Comparison of ENCODE assay signal across 10 cellular contexts in the genomic region with DNA sequence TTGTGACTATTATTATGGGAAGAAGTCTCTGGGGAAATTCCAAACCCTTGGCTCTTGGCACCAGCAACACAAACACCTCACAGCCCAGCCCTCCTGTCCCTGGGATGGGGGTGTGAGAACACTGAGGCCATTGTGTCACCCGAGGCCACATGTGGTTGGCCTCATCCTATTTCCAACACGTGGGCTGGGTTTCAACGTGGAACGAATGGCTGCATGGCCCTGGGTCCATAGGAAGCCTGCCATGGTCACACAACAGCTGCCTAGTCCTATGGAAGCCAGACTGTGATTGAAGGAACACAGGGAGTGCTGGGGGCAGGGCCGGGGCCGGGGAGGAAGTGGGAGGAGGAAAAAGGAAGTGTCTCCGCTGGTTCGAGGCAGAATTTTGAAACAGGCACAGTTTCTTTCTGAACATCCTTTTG. TPM values are rescaled to one million over a fixed set of nuclear protein-coding genes. Genes with fewer than 3 reads are reported as not detected.
DNase-seq lines count a peak whose midpoint lies in the region; ATAC-seq and TF ChIP-seq lines count a peak whose summit lies in the region.
"Had no signal": no experiment of that assay in that cellular context is flagged by ENCODE, and none has a peak within 500 bp of the region (broad histone marks: within the 10 kb centered on the region; RNA-seq: fewer than 3 reads in every experiment).

No MANE protein-coding gene starts in this region.

- intact Hi-C loops in Calu3 (cut with micrococcal nuclease; ENCODE audit: unreplicated experiment), result no loop called here
- intact Hi-C loops in activated T-helper 2 cell treated with anti-CD3 and anti-CD28 coated beads, Interferon-gamma antibody, Interleukin-2, Interleukin-4, amounts not matched to agents 10 μg/mL and 5 μg/mL and 100 μg/mL, durations not matched to agents 14 hours and 24 hours and 36 hours (cut with micrococcal nuclease), result no loop called here

- peak; percentile 50 for DNase-seq in Calu3
- DNase-seq in activated T-helper 2 cell treated with anti-CD3 and anti-CD28 coated beads, Interferon-gamma antibody, Interleukin-2, Interleukin-4, amounts not matched to agents 10 μg/mL and 5 μg/mL and 100 μg/mL, durations not matched to agents 14 hours and 24 hours and 36 hours (ENCODE audit: low spot score), result peak; percentile 10
- DNase-seq in midbrain (lab: John Stamatoyannopoulos, UW), result peak; percentile 28
- no peak for DNase-seq in activated T-cell treated with anti-CD3 and anti-CD28 coated beads, Interleukin-2, amount 50 U/mL, for 72 hours
- DNase-seq: NK-92 treated with Interleukin-12 subunit alpha and Interleukin-12 subunit beta, amount 100 ng/mL, for 24 hours had no signal

- ATAC-seq in HG03565 (IDR thresholded peaks at IDR 0.05; ENCODE audit: unreplicated experiment), result peak; percentile 31
- ATAC-seq in GM21526 (IDR thresholded peaks at IDR 0.05; ENCODE audit: low FRiP score, unreplicated experiment), result no peak
- ATAC-seq in HG02840 (IDR thresholded peaks at IDR 0.05; ENCODE audit: low FRiP score, unreplicated experiment), result no peak
- no peak for ATAC-seq in activated T-cell treated with anti-CD3 and anti-CD28 coated beads, Interleukin-2, amount 50 U/mL, for 72 hours (replicated peaks in 1 of 2)
- no peak for ATAC-seq in HG03045 (IDR thresholded peaks at IDR 0.05; ENCODE audit: unreplicated experiment)

- no peaks in the 10 kb centered on the region for H3K27me3 Mint-ChIP-seq in Calu3 (ENCODE audit: unreplicated experiment)
- peaks cover 5% of the 10 kb centered on the region for H3K27me3 Mint-ChIP-seq in activated T-helper 2 cell treated with anti-CD3 and anti-CD28 coated beads, Interferon-gamma antibody, Interleukin-2, Interleukin-4, amounts not matched to agents 10 μg/mL and 5 μg/mL and 100 μg/mL, durations not matched to agents 14 hours and 24 hours and 36 hours (ENCODE audit: low read depth)
- peaks cover 22% of the 10 kb centered on the region for H3K27me3 Mint-ChIP-seq in activated T-cell treated with anti-CD3 and anti-CD28 coated beads, Interleukin-2, amount 50 U/mL, for 72 hours (ENCODE audit: low read depth)

- BruUV-seq in Calu3 (replicated peaks; lab: Mats Ljungman, UMichigan), result no TSS peak

- no peaks in the 10 kb centered on the region for H3K36me3 Mint-ChIP-seq in Calu3 (ENCODE audit: insufficient read depth, unreplicated experiment)
- H3K36me3 Mint-ChIP-seq in activated T-helper 2 cell treated with anti-CD3 and anti-CD28 coated beads, Interferon-gamma antibody, Interleukin-2, Interleukin-4, amounts not matched to agents 10 μg/mL and 5 μg/mL and 100 μg/mL, durations not matched to agents 14 hours and 24 hours and 36 hours (ENCODE audit: low read depth), result no peaks in the 10 kb centered on the region
- no peaks in the 10 kb centered on the region for H3K36me3 Mint-ChIP-seq in activated T-cell treated with anti-CD3 and anti-CD28 coated beads, Interleukin-2, amount 50 U/mL, for 72 hours (ENCODE audit: insufficient read depth in 2 of 2)

- H3K4me3 Mint-ChIP-seq in Calu3 (ENCODE audit: low read depth, unreplicated experiment), result no peak overlapping the region
- no peak overlapping the region for H3K4me3 Mint-ChIP-seq in activated T-helper 2 cell treated with anti-CD3 and anti-CD28 coated beads, Interferon-gamma antibody, Interleukin-2, Interleukin-4, amounts not matched to agents 10 μg/mL and 5 μg/mL and 100 μg/mL, durations not matched to agents 14 hours and 24 hours and 36 hours (ENCODE audit: low read depth)
- no peak overlapping the region for H3K4me3 Mint-ChIP-seq in activated T-cell treated with anti-CD3 and anti-CD28 coated beads, Interleukin-2, amount 50 U/mL, for 72 hours
- H3K4me3 Mint-ChIP-seq: neural crest cell had no signal

- no peak overlapping the region for H3K27ac Mint-ChIP-seq in Calu3 (ENCODE audit: unreplicated experiment)
- H3K27ac Mint-ChIP-seq in activated T-helper 2 cell treated with anti-CD3 and anti-CD28 coated beads, Interferon-gamma antibody, Interleukin-2, Interleukin-4, amounts not matched to agents 10 μg/mL and 5 μg/mL and 100 μg/mL, durations not matched to agents 14 hours and 24 hours and 36 hours, result peak overlapping the region; percentile 7
- no peak overlapping the region for H3K27ac Mint-ChIP-seq in activated T-cell treated with anti-CD3 and anti-CD28 coated beads, Interleukin-2, amount 50 U/mL, for 72 hours

- H3K9me3 Mint-ChIP-seq in Calu3 (ENCODE audit: low read depth, unreplicated experiment), result no peaks in the 10 kb centered on the region
- no peaks in the 10 kb centered on the region for H3K9me3 Mint-ChIP-seq in activated T-helper 2 cell treated with anti-CD3 and anti-CD28 coated beads, Interferon-gamma antibody, Interleukin-2, Interleukin-4, amounts not matched to agents 10 μg/mL and 5 μg/mL and 100 μg/mL, durations not matched to agents 14 hours and 24 hours and 36 hours
- H3K9me3 Mint-ChIP-seq in activated T-cell treated with anti-CD3 and anti-CD28 coated beads, Interleukin-2, amount 50 U/mL, for 72 hours, result no peaks in the 10 kb centered on the region

- CTCF ChIA-PET in Calu3 (lab: Charles Lee), result no interaction called here

- TF ChIP-seq CTCF in Calu3 (IDR thresholded peaks at IDR 0.05; ENCODE audit: unreplicated experiment), result no peak

- H3K4me1 Mint-ChIP-seq in Calu3 (ENCODE audit: low read depth, unreplicated experiment), result peaks cover 15% of the 10 kb centered on the region
- H3K4me1 Mint-ChIP-seq in activated T-helper 2 cell treated with anti-CD3 and anti-CD28 coated beads, Interferon-gamma antibody, Interleukin-2, Interleukin-4, amounts not matched to agents 10 μg/mL and 5 μg/mL and 100 μg/mL, durations not matched to agents 14 hours and 24 hours and 36 hours (ENCODE audit: low read depth), result peaks cover 13% of the 10 kb centered on the region
- H3K4me1 Mint-ChIP-seq in activated T-cell treated with anti-CD3 and anti-CD28 coated beads, Interleukin-2, amount 50 U/mL, for 72 hours (ENCODE audit: low read depth), result peaks cover 19% of the 10 kb centered on the region

RNA-seq across cellular contexts. Expression of gene CLCN4, which starts 10.0 kb away (rescaled TPM):
- 9.9 and 13.3 TPM in 2 replicates for total RNA-seq in Calu3 (2022)
- 0.14 and 0.16 TPM in 2 replicates for total RNA-seq in activated T-helper 2 cell treated with anti-CD3 and anti-CD28 coated beads, Interferon-gamma antibody, Interleukin-2, Interleukin-4, amounts not matched to agents 10 μg/mL and 5 μg/mL and 100 μg/mL, durations not matched to agents 14 hours and 24 hours and 36 hours
- total RNA-seq in activated T-cell treated with anti-CD3 and anti-CD28 coated beads, Interleukin-2, amount 50 U/mL, for 72 hours, result under 1 TPM; 0.02 to 0.19 TPM

Comparison
In these comparisons a context has a peak if more than half of its experiments do, and no peak if none do; other contexts are left out.
1. DNase-seq: peak in Calu3 (single experiment), activated T-helper 2 cell treated with anti-CD3 and anti-CD28 coated beads, Interferon-gamma antibody, Interleukin-2, Interleukin-4, amounts not matched to agents 10 μg/mL and 5 μg/mL and 100 μg/mL, durations not matched to agents 14 hours and 24 hours and 36 hours (single experiment) and midbrain (single experiment); none in activated T-cell treated with anti-CD3 and anti-CD28 coated beads, Interleukin-2, amount 50 U/mL, for 72 hours (0 of 2).